ENCODE assay signal across 1 cellular context in the genomic region with DNA sequence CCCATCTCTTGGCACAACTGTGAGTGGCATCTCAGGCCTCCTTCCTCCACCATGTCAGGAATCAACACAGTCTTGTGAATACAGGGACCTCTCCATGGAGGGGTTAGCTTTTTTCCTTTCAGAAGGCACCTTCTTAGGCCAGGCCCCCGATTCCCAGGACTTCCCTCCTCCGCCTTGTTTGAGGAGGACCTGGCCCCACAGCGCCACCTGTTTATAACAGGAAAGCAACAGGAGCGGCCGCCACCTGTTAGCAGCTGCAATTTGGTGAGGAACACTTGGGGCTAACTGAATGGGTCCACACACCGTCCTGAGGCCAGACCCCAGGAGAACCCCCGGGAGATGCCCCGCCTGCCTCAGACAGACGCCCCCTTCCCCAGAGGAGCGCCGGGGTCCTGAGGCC.
A peak's percentile ranks its signal among the peaks of the same experiment; 100 is the strongest.
TF ChIP-seq lines count a peak whose summit lies in the region.

No MANE protein-coding gene starts in this region.

TF ChIP-seq in HepG2, 621 proteins besides CTCF, POLR2A, EP300 and RAD21 (continued from another document):
- TF ChIP-seq, protein P1, sequence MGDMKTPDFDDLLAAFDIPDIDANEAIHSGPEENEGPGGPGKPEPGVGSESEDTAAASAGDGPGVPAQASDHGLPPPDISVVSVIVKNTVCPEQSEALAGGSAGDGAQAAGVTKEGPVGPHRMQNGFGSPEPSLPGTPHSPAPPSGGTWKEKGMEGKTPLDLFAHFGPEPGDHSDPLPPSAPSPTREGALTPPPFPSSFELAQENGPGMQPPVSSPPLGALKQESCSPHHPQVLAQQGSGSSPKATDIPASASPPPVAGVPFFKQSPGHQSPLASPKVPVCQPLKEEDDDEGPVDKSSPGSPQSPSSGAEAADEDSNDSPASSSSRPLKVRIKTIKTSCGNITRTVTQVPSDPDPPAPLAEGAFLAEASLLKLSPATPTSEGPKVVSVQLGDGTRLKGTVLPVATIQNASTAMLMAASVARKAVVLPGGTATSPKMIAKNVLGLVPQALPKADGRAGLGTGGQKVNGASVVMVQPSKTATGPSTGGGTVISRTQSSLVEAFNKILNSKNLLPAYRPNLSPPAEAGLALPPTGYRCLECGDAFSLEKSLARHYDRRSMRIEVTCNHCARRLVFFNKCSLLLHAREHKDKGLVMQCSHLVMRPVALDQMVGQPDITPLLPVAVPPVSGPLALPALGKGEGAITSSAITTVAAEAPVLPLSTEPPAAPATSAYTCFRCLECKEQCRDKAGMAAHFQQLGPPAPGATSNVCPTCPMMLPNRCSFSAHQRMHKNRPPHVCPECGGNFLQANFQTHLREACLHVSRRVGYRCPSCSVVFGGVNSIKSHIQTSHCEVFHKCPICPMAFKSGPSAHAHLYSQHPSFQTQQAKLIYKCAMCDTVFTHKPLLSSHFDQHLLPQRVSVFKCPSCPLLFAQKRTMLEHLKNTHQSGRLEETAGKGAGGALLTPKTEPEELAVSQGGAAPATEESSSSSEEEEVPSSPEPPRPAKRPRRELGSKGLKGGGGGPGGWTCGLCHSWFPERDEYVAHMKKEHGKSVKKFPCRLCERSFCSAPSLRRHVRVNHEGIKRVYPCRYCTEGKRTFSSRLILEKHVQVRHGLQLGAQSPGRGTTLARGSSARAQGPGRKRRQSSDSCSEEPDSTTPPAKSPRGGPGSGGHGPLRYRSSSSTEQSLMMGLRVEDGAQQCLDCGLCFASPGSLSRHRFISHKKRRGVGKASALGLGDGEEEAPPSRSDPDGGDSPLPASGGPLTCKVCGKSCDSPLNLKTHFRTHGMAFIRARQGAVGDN (CRISPR knock-in tag; IDR thresholded peaks at IDR 0.05) = peak; percentile 9; the same call in 1 of the 2 replicates
- TF ChIP-seq ZNF326 (CRISPR knock-in tag; IDR thresholded peaks at IDR 0.05; ENCODE audit: borderline replicate concordance) (no peak), JUND (CRISPR knock-in tag; IDR thresholded peaks at IDR 0.05) (no peak), ZNF703 (CRISPR knock-in tag; IDR thresholded peaks at IDR 0.05; ENCODE audit: borderline replicate concordance) (no peak), XRCC5 (optimal IDR thresholded peaks at IDR 0.05; ENCODE audit: low read length) (peak; percentile 68), ZNF629 (CRISPR knock-in tag; conservative IDR thresholded peaks at IDR 0.05) (no peak), ZNF468 (CRISPR knock-in tag; IDR thresholded peaks at IDR 0.05) (no peak), SP140L (CRISPR knock-in tag; IDR thresholded peaks at IDR 0.05; ENCODE audit: borderline replicate concordance) (no peak), ZBTB8A (CRISPR knock-in tag; IDR thresholded peaks at IDR 0.05; ENCODE audit: borderline replicate concordance, low read depth) (no peak), FOXA1 (IDR thresholded peaks at IDR 0.05) (no peak), FOXA1 (CRISPR knock-in tag; IDR thresholded peaks at IDR 0.05) (0 out of 2 replicates have a peak, but pooled peaks have one; percentile 25), ZEB1 (IDR thresholded peaks at IDR 0.05; ENCODE audit: insufficient replicate concordance, low read depth) (no peak)
- TF ChIP-seq, protein P2, sequence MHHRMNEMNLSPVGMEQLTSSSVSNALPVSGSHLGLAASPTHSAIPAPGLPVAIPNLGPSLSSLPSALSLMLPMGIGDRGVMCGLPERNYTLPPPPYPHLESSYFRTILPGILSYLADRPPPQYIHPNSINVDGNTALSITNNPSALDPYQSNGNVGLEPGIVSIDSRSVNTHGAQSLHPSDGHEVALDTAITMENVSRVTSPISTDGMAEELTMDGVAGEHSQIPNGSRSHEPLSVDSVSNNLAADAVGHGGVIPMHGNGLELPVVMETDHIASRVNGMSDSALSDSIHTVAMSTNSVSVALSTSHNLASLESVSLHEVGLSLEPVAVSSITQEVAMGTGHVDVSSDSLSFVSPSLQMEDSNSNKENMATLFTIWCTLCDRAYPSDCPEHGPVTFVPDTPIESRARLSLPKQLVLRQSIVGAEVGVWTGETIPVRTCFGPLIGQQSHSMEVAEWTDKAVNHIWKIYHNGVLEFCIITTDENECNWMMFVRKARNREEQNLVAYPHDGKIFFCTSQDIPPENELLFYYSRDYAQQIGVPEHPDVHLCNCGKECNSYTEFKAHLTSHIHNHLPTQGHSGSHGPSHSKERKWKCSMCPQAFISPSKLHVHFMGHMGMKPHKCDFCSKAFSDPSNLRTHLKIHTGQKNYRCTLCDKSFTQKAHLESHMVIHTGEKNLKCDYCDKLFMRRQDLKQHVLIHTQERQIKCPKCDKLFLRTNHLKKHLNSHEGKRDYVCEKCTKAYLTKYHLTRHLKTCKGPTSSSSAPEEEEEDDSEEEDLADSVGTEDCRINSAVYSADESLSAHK (CRISPR knock-in tag; IDR thresholded peaks at IDR 0.05; ENCODE audit: borderline replicate concordance) = no peak
- TF ChIP-seq, protein P3, sequence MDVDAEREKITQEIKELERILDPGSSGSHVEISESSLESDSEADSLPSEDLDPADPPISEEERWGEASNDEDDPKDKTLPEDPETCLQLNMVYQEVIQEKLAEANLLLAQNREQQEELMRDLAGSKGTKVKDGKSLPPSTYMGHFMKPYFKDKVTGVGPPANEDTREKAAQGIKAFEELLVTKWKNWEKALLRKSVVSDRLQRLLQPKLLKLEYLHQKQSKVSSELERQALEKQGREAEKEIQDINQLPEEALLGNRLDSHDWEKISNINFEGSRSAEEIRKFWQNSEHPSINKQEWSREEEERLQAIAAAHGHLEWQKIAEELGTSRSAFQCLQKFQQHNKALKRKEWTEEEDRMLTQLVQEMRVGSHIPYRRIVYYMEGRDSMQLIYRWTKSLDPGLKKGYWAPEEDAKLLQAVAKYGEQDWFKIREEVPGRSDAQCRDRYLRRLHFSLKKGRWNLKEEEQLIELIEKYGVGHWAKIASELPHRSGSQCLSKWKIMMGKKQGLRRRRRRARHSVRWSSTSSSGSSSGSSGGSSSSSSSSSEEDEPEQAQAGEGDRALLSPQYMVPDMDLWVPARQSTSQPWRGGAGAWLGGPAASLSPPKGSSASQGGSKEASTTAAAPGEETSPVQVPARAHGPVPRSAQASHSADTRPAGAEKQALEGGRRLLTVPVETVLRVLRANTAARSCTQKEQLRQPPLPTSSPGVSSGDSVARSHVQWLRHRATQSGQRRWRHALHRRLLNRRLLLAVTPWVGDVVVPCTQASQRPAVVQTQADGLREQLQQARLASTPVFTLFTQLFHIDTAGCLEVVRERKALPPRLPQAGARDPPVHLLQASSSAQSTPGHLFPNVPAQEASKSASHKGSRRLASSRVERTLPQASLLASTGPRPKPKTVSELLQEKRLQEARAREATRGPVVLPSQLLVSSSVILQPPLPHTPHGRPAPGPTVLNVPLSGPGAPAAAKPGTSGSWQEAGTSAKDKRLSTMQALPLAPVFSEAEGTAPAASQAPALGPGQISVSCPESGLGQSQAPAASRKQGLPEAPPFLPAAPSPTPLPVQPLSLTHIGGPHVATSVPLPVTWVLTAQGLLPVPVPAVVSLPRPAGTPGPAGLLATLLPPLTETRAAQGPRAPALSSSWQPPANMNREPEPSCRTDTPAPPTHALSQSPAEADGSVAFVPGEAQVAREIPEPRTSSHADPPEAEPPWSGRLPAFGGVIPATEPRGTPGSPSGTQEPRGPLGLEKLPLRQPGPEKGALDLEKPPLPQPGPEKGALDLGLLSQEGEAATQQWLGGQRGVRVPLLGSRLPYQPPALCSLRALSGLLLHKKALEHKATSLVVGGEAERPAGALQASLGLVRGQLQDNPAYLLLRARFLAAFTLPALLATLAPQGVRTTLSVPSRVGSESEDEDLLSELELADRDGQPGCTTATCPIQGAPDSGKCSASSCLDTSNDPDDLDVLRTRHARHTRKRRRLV (CRISPR knock-in tag; IDR thresholded peaks at IDR 0.05) = no peak
